In the genomic region with DNA sequence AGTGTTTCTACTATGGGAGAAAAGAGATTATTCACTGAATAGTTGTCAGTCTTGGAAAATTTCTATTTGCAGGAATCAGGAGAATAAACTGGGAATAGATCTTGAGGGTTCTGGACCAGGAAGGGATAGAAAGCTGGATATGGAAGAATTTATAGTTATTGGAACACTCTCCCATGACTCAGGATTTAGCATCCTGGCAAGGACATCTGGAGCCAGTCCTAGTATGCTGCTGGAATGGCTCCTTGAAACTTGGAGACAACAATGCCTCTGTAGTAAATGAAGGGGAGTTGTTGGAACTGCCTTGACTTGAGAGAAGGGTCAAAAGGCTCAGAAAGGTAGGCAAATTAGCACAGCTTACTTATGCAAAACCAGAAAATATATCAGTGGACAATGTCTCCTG, we compare ENCODE assay signal across 18 cellular contexts. TPM values are rescaled to one million over a fixed set of nuclear protein-coding genes. Genes with fewer than 3 reads are reported as not detected.
DNase-seq lines count a peak whose midpoint lies in the region; ATAC-seq and TF ChIP-seq lines count a peak whose summit lies in the region.
"Had no signal": no experiment of that assay in that cellular context is flagged by ENCODE, and none has a peak within 500 bp of the region (broad histone marks: within the 10 kb centered on the region; RNA-seq: fewer than 3 reads in every experiment).

No MANE protein-coding gene starts in this region.

- no peak for ATAC-seq in HG03025 (IDR thresholded peaks at IDR 0.05; ENCODE audit: low FRiP score, unreplicated experiment)
- ATAC-seq: activated CD4-positive, CD25-positive, alpha-beta regulatory T cell treated with anti-CD3 and anti-CD28 coated beads, Interleukin-2, amount 50 U/mL, for 24 hours; activated naive CD8-positive, alpha-beta T cell treated with anti-CD3 and anti-CD28 coated beads, Interleukin-2, amount 50 U/mL, for 24 hours; activated T-helper 17 cell treated with anti-CD3 and anti-CD28 coated beads, Interleukin-2, amount 50 U/mL, for 72 hours had no signal

- H3K9ac ChIP-seq in fibroblast of lung (ENCODE audit: insufficient read depth, low read length) (no peak overlapping the region), rectal smooth muscle tissue (ENCODE audit: low read length) (no peak overlapping the region)

- H3K4me2 ChIP-seq in fibroblast of lung (ENCODE audit: extremely low read depth, insufficient read depth, low read length) = no peak overlapping the region

- H3K4me3 ChIP-seq in BJ (ENCODE audit: low read depth, low read length) (no peak overlapping the region), fibroblast of lung (replicated peaks in 1 of 4; ENCODE audit: control extremely low read depth in 1 of 4, insufficient read depth in 1 of 4, low read depth in 3 of 4, low read length in 4 of 4) (no peak overlapping the region), rectal smooth muscle tissue (ENCODE audit: low read length) (no peak overlapping the region)
- H3K4me3 ChIP-seq: stomach had no signal

- POLR2A ChIA-PET in BJ (lab: Charles Lee) = no interaction called here

- H3K4me1 ChIP-seq in fibroblast of lung (ENCODE audit: control insufficient read depth, extremely low read depth, insufficient read depth, low read length) (no peaks in the 10 kb centered on the region), rectal smooth muscle tissue (ENCODE audit: control insufficient read depth, insufficient read depth, low read length) (no peaks in the 10 kb centered on the region)
- H3K4me1 ChIP-seq: stomach had no signal

- TF ChIP-seq CTCF in BJ (IDR thresholded peaks at IDR 0.05; ENCODE audit: insufficient read depth, low read depth, low read length) (no peak), fibroblast of lung (conservative IDR thresholded peaks at IDR 0.05 in 1 of 2, IDR thresholded peaks at IDR 0.05 in 1 of 2; ENCODE audit: low read depth in 1 of 2, low read length in 2 of 2) (no peak)

- H3K79me2 ChIP-seq in fibroblast of lung (ENCODE audit: control insufficient read depth, insufficient read depth, low read length) = no peaks in the 10 kb centered on the region

- DNase-seq in BJ (ENCODE audit: low read depth) = peak; percentile 23
- peak; percentile 59 for DNase-seq in NCI-H82 treated with DMSO at 0.1 percent for 48 hours (lab: John Stamatoyannopoulos, UW; ENCODE audit: unreplicated experiment)
- DNase-seq in fibroblast of lung (ENCODE audit: low read depth in 2 of 2) = peak; percentile 38 to 73
- no peak for DNase-seq in NCI-H1048 (lab: John Stamatoyannopoulos, UW)
- no peak for DNase-seq in HPDE6-E6E7 (ENCODE audit: extremely low spot score)
- no peak for DNase-seq in midbrain (lab: John Stamatoyannopoulos, UW)
- DNase-seq: activated naive CD8-positive, alpha-beta T cell treated with anti-CD3 and anti-CD28 coated beads, Interleukin-2, amount 50 U/mL, for 24 hours; COR-L47; head of caudate nucleus; MV-4-11; NCI-H2029; retina; stimulated activated CD4-positive, alpha-beta T cell treated with anti-CD3 and anti-CD28 coated beads, Interleukin-1b, Interleukin-23, amount 100 ng/mL, for 48 hours; stomach had no signal

- no peaks in the 10 kb centered on the region for H4K20me1 ChIP-seq in fibroblast of lung (ENCODE audit: control insufficient read depth, extremely low read depth, insufficient read depth, low read length)

- no peaks in the 10 kb centered on the region for H3K27me3 ChIP-seq in BJ (ENCODE audit: control insufficient read depth, insufficient read depth, low read length)
- H3K27me3 ChIP-seq in fibroblast of lung (ENCODE audit: control insufficient read depth, insufficient read depth, low read length) = no peaks in the 10 kb centered on the region
- no peaks in the 10 kb centered on the region for H3K27me3 ChIP-seq in rectal smooth muscle tissue (ENCODE audit: control insufficient read depth, insufficient read depth, low read length)
- H3K27me3 ChIP-seq: stomach had no signal

- no peaks in the 10 kb centered on the region for H3K36me3 ChIP-seq in BJ (ENCODE audit: control insufficient read depth, insufficient read depth, low read length)
- H3K36me3 ChIP-seq in fibroblast of lung (ENCODE audit: control insufficient read depth, insufficient read depth, low read length) = no peaks in the 10 kb centered on the region
- H3K36me3 ChIP-seq in rectal smooth muscle tissue (ENCODE audit: control insufficient read depth, insufficient read depth, low read length) = no peaks in the 10 kb centered on the region
- H3K36me3 ChIP-seq: stomach had no signal

- no peak overlapping the region for H2AFZ ChIP-seq in fibroblast of lung (ENCODE audit: low read length)

- no peaks in the 10 kb centered on the region for H3K9me3 ChIP-seq in fibroblast of lung (ENCODE audit: control insufficient read depth, insufficient read depth, low read depth, low read length)

- no peak overlapping the region for H3K27ac ChIP-seq in fibroblast of lung (ENCODE audit: insufficient read depth, low read length)
- H3K27ac ChIP-seq in rectal smooth muscle tissue (ENCODE audit: low read depth, low read length) = peak overlapping the region; percentile 68
- H3K27ac ChIP-seq: stomach had no signal

- CTCF ChIA-PET in BJ (lab: Yijun Ruan, JAX) = no interaction called here

RNA-seq across cellular contexts. Expression of gene THOC2, which starts 23.5 kb away (rescaled TPM):
- polyA plus RNA-seq in BJ (2011; rRNA removed) = 23.8 and 44.7 TPM in 2 replicates
- polyA minus RNA-seq in BJ (2011; rRNA and poly(A)+ RNA removed) = 14.2 and 17.6 TPM in 2 replicates
- total RNA-seq in fibroblast of lung = 54.7 and 62.9 TPM in 2 replicates
- polyA plus RNA-seq in fibroblast of lung = 64.1 and 70.0 TPM in 2 replicates
- 33.8 and 37.5 TPM in 2 replicates for polyA plus RNA-seq in fibroblast of lung (2012)
- polyA minus RNA-seq in fibroblast of lung (ENCODE audit: low replicate concordance) = 3.9 and 6.6 TPM in 2 replicates

Comparison
In these comparisons a context has a peak if more than half of its experiments do, and no peak if none do; other contexts are left out.
1. DNase-seq: peak in BJ (single experiment), NCI-H82 treated with DMSO at 0.1 percent for 48 hours (single experiment) and fibroblast of lung (2 of 2); none in NCI-H1048 (single experiment), HPDE6-E6E7 (single experiment) and midbrain (single experiment).